31 cellular contexts compared by ENCODE assay signal in the genomic region with DNA sequence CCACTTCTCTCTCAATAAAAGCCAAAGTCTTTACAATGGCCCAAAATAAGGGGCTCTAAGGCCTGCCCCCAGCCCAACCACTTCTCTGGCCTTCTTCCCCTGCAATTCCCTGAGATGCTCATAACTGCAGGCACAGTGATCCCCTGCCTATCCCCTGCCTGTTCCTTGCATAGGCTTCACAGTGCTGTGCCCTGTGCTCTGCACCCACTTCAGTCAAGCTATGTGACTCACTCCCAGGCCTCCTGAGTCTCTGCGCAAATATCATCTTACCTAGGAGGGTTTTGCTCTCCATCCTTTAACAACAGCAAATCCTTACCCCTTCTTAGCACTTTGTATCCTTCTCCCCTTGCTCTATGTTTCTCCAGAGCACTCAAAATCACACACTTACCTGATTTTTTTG.
"Had no signal": no experiment of that assay in that cellular context is flagged by ENCODE, and none has a peak within 500 bp of the region (broad histone marks: within the 10 kb centered on the region; RNA-seq: fewer than 3 reads in every experiment).

No MANE protein-coding gene starts in this region.

- H3K4me3 ChIP-seq: ascending aorta, body of pancreas, Peyer's patch, SJCRH30 had no signal

- H3K4me3 Mint-ChIP-seq: activated CD8-positive, alpha-beta memory T cell treated with anti-CD3 and anti-CD28 coated beads, Interleukin-2, amount 10 ng/mL, durations not matched to agents 7 days and 5 days; activated naive CD8-positive, alpha-beta T cell treated with anti-CD3 and anti-CD28 coated beads, Interleukin-2, amount 50 U/mL, for 24 hours; activated T-cell treated with anti-CD3 and anti-CD28 coated beads, Interleukin-2, amount 50 U/mL, for 24 hours; activated T-helper 1 cell treated with anti-CD3 and anti-CD28 coated beads, Interleukin-12 subunit alpha, Interleukin-12 subunit beta, Interleukin-2, Interleukin-4 antibody, amounts not matched to agents 30 ng/mL and 10 ng/mL and 1 ng/mL, durations not matched to agents 14 hours and 24 hours and 36 hours; T-helper 2 cell treated with Interferon-gamma antibody and Interleukin-4, amounts not matched to agents 5 μg/mL and 100 μg/mL, for 36 hours; WTC11 had no signal

- H3K9ac ChIP-seq: KMS-11, SK-N-SH had no signal

- H3K27ac Mint-ChIP-seq: activated CD8-positive, alpha-beta memory T cell treated with anti-CD3 and anti-CD28 coated beads, Interleukin-2, amount 10 ng/mL, durations not matched to agents 7 days and 5 days; activated naive CD4-positive, alpha-beta T cell treated with anti-CD3 and anti-CD28 coated beads, Interleukin-2, amount 50 U/mL, for 72 hours; activated naive CD8-positive, alpha-beta T cell treated with anti-CD3 and anti-CD28 coated beads, Interleukin-2, amount 50 U/mL, for 24 hours; activated T-cell treated with anti-CD3 and anti-CD28 coated beads, Interleukin-2, amount 50 U/mL, for 24 hours; activated T-helper 1 cell treated with anti-CD3 and anti-CD28 coated beads, Interleukin-12 subunit alpha, Interleukin-12 subunit beta, Interleukin-2, Interleukin-4 antibody, amounts not matched to agents 30 ng/mL and 10 ng/mL and 1 ng/mL, durations not matched to agents 14 hours and 24 hours and 36 hours; T-helper 2 cell treated with Interferon-gamma antibody and Interleukin-4, amounts not matched to agents 5 μg/mL and 100 μg/mL, for 36 hours; WTC11 had no signal

- H3K27ac ChIP-seq: ascending aorta, body of pancreas, KMS-11, Peyer's patch, RWPE1, SJCRH30 had no signal

- H3K4me1 Mint-ChIP-seq: activated CD8-positive, alpha-beta memory T cell treated with anti-CD3 and anti-CD28 coated beads, Interleukin-2, amount 10 ng/mL, durations not matched to agents 7 days and 5 days; activated naive CD8-positive, alpha-beta T cell treated with anti-CD3 and anti-CD28 coated beads, Interleukin-2, amount 50 U/mL, for 24 hours had no signal

- H3K9me3 Mint-ChIP-seq: activated naive CD8-positive, alpha-beta T cell treated with anti-CD3 and anti-CD28 coated beads, Interleukin-2, amount 50 U/mL, for 24 hours; activated T-cell treated with anti-CD3 and anti-CD28 coated beads, Interleukin-2, amount 50 U/mL, for 24 hours; activated T-helper 1 cell treated with anti-CD3 and anti-CD28 coated beads, Interleukin-12 subunit alpha, Interleukin-12 subunit beta, Interleukin-2, Interleukin-4 antibody, amounts not matched to agents 30 ng/mL and 10 ng/mL and 1 ng/mL, durations not matched to agents 14 hours and 24 hours and 36 hours; T-helper 2 cell treated with Interferon-gamma antibody and Interleukin-4, amounts not matched to agents 5 μg/mL and 100 μg/mL, for 36 hours; WTC11 had no signal

- H3K27me3 Mint-ChIP-seq: activated CD8-positive, alpha-beta memory T cell treated with anti-CD3 and anti-CD28 coated beads, Interleukin-2, amount 10 ng/mL, durations not matched to agents 7 days and 5 days; activated naive CD8-positive, alpha-beta T cell treated with anti-CD3 and anti-CD28 coated beads, Interleukin-2, amount 50 U/mL, for 24 hours had no signal

- H3K36me3 ChIP-seq: ascending aorta, Peyer's patch, SJCRH30 had no signal

- H3K4me2 ChIP-seq: KMS-11, SK-N-SH had no signal

- H3K9me3 ChIP-seq: ascending aorta, body of pancreas, Peyer's patch, SJCRH30, SK-N-SH had no signal

- H3K27me3 ChIP-seq: ascending aorta, body of pancreas, Peyer's patch, SJCRH30 had no signal

- H3K36me3 Mint-ChIP-seq: activated CD8-positive, alpha-beta memory T cell treated with anti-CD3 and anti-CD28 coated beads, Interleukin-2, amount 10 ng/mL, durations not matched to agents 7 days and 5 days; activated naive CD4-positive, alpha-beta T cell treated with anti-CD3 and anti-CD28 coated beads, Interleukin-2, amount 50 U/mL, for 72 hours; WTC11 had no signal

- H3K4me1 ChIP-seq: ascending aorta, body of pancreas, Peyer's patch had no signal

- DNase-seq: activated CD4-positive, alpha-beta T cell treated with anti-CD3 and anti-CD28 coated beads for 48 hours; activated CD4-positive, alpha-beta T cell treated with anti-CD3 and anti-CD28 coated beads, Interleukin-2, amount 50 U/mL, for 4 hours; activated CD4-positive, CD25-positive, alpha-beta regulatory T cell treated with anti-CD3 and anti-CD28 coated beads, Interleukin-2, amount 50 U/mL, for 72 hours; activated CD8-positive, alpha-beta memory T cell treated with anti-CD3 and anti-CD28 coated beads, Interleukin-2, amount 10 ng/mL, durations not matched to agents 7 days and 5 days; activated effector memory CD4-positive, alpha-beta T cell treated with Interleukin-2 at 50 U/mL for 16 hours; activated naive CD4-positive, alpha-beta T cell treated with Interleukin-2 at 50 U/mL for 16 hours; activated naive CD8-positive, alpha-beta T cell treated with anti-CD3 and anti-CD28 coated beads, Interleukin-2, amount 50 U/mL, for 24 hours; activated T-cell treated with anti-CD3 and anti-CD28 coated beads, Interleukin-2, amount 50 U/mL, for 24 hours; amniotic stem cell; body of pancreas; central memory CD4-positive, alpha-beta T cell; NCI-H1092; NCI-H1417; NCI-H1694 treated with DMSO at 0.1 percent for 48 hours; NCI-H2081; NCI-H510A treated with DMSO at 0.1 percent for 48 hours; NCI-H69; NK-92 treated with Interleukin-12 subunit alpha and Interleukin-12 subunit beta, amount 100 ng/mL, for 24 hours; OCI-M1; Peyer's patch; Right ventricle myocardium superior; SJCRH30; SK-N-SH; T-helper 1 cell had no signal

- ATAC-seq: activated CD8-positive, alpha-beta memory T cell treated with anti-CD3 and anti-CD28 coated beads, Interleukin-2, amount 10 ng/mL, durations not matched to agents 7 days and 5 days; activated naive CD4-positive, alpha-beta T cell treated with anti-CD3 and anti-CD28 coated beads, Interleukin-2, amount 50 U/mL, for 72 hours; activated naive CD8-positive, alpha-beta T cell treated with anti-CD3 and anti-CD28 coated beads, Interleukin-2, amount 50 U/mL, for 24 hours; body of pancreas; WTC11 had no signal
